In genomic region chrX:154136627-154137161, GRCh38 we compare ENCODE assay signal across 9 cellular contexts. TPM values are rescaled to one million over a fixed set of nuclear protein-coding genes. Genes with fewer than 3 reads are reported as not detected.
A peak's percentile ranks its signal among the peaks of the same experiment; 100 is the strongest.
DNase-seq lines count a peak whose midpoint lies in the region; ATAC-seq and TF ChIP-seq lines count a peak whose summit lies in the region.
"Had no signal": no experiment of that assay in that cellular context is flagged by ENCODE, and none has a peak within 500 bp of the region (broad histone marks: within the 10 kb centered on the region; RNA-seq: fewer than 3 reads in every experiment).

No MANE protein-coding gene starts in this region.

- TF ChIP-seq CTCF in HFFc6 (IDR thresholded peaks at IDR 0.05), result peak; percentile 79
- peak; percentile 56 to 87 (median 70) for TF ChIP-seq CTCF in gastroesophageal sphincter (IDR thresholded peaks at IDR 0.05)
- peak; percentile 65 for TF ChIP-seq CTCF in parathyroid adenoma (IDR thresholded peaks at IDR 0.05)

- peak; percentile 58 for DNase-seq in CD1c-positive myeloid dendritic cell (ENCODE audit: extremely low spot score)
- DNase-seq in HFFc6, result no peak
- peak; percentile 49 for DNase-seq in activated T-helper 2 cell treated with anti-CD3 and anti-CD28 coated beads, Interferon-gamma antibody, Interleukin-2, Interleukin-4, amounts not matched to agents 10 μg/mL and 5 μg/mL and 100 μg/mL, durations not matched to agents 14 hours and 24 hours and 36 hours (ENCODE audit: low spot score)

- peak overlapping the region; percentile 41 to 43 for H3K4me3 ChIP-seq in gastroesophageal sphincter
- peak overlapping the region; percentile 11 for H3K4me3 ChIP-seq in parathyroid adenoma (ENCODE audit: low read depth, low read length)
- peak overlapping the region; percentile 43 for H3K4me3 ChIP-seq in thymus (ENCODE audit: low read length)

- no peaks in the 10 kb centered on the region for H3K79me2 ChIP-seq in parathyroid adenoma

- no peak overlapping the region for H3K27ac Mint-ChIP-seq in HFFc6
- H3K27ac Mint-ChIP-seq in activated T-helper 2 cell treated with anti-CD3 and anti-CD28 coated beads, Interferon-gamma antibody, Interleukin-2, Interleukin-4, amounts not matched to agents 10 μg/mL and 5 μg/mL and 100 μg/mL, durations not matched to agents 14 hours and 24 hours and 36 hours, result peak overlapping the region; percentile 60

- 6 to 52% methylated on average over 3 to 7 of the region's 44 CpGs for WGBS in gastroesophageal sphincter (ENCODE audit: low coverage in 1 of 2), 2 donors
- under 1% methylated on average over 43 of the region's 44 CpGs for WGBS in thymus

- peaks cover 24% of the 10 kb centered on the region for H3K27me3 Mint-ChIP-seq in HFFc6 (ENCODE audit: insufficient read depth)
- H3K27me3 Mint-ChIP-seq in activated T-helper 2 cell treated with anti-CD3 and anti-CD28 coated beads, Interferon-gamma antibody, Interleukin-2, Interleukin-4, amounts not matched to agents 10 μg/mL and 5 μg/mL and 100 μg/mL, durations not matched to agents 14 hours and 24 hours and 36 hours (ENCODE audit: low read depth), result peaks cover 7% of the 10 kb centered on the region

- peak overlapping the region in 2 of 4 donors; percentile 58 to 69 for H3K27ac ChIP-seq in gastroesophageal sphincter
- peak overlapping the region; percentile 32 for H3K27ac ChIP-seq in parathyroid adenoma
- H3K27ac ChIP-seq in thymus (ENCODE audit: low read depth), result peak overlapping the region; percentile 18

- ATAC-seq in gastroesophageal sphincter, result peak; percentile 81
- ATAC-seq in GM21367 (IDR thresholded peaks at IDR 0.05; ENCODE audit: unreplicated experiment), result no peak

- TF ChIP-seq EP300 in gastroesophageal sphincter (IDR thresholded peaks at IDR 0.05), result no peak

- no peaks in the 10 kb centered on the region for H3K4me1 Mint-ChIP-seq in HFFc6 (ENCODE audit: low read depth)
- H3K4me1 Mint-ChIP-seq in activated T-helper 2 cell treated with anti-CD3 and anti-CD28 coated beads, Interferon-gamma antibody, Interleukin-2, Interleukin-4, amounts not matched to agents 10 μg/mL and 5 μg/mL and 100 μg/mL, durations not matched to agents 14 hours and 24 hours and 36 hours (ENCODE audit: low read depth), result peaks cover 11% of the 10 kb centered on the region

- peak overlapping the region; percentile 57 for H3K4me2 ChIP-seq in parathyroid adenoma (ENCODE audit: low read length)

- H3K9me3 ChIP-seq in gastroesophageal sphincter, result no peaks in the 10 kb centered on the region
- no peaks in the 10 kb centered on the region for H3K9me3 ChIP-seq in parathyroid adenoma (ENCODE audit: control insufficient read depth, low read length)
- no peaks in the 10 kb centered on the region for H3K9me3 ChIP-seq in thymus (ENCODE audit: control insufficient read depth)

- H3K36me3 ChIP-seq in gastroesophageal sphincter, result no peaks in the 10 kb centered on the region
- H3K36me3 ChIP-seq in parathyroid adenoma (ENCODE audit: control insufficient read depth, insufficient read depth, low read length), result no peaks in the 10 kb centered on the region
- no peaks in the 10 kb centered on the region for H3K36me3 ChIP-seq in thymus (ENCODE audit: control insufficient read depth, insufficient read depth)

- H2AFZ ChIP-seq in parathyroid adenoma, result peak overlapping the region; percentile 87

- no peaks in the 10 kb centered on the region for H3K27me3 ChIP-seq in gastroesophageal sphincter
- H3K27me3 ChIP-seq in parathyroid adenoma (ENCODE audit: control insufficient read depth, insufficient read depth, low read length), result no peaks in the 10 kb centered on the region
- no peaks in the 10 kb centered on the region for H3K27me3 ChIP-seq in thymus (ENCODE audit: control insufficient read depth, insufficient read depth)

- no peak for TF ChIP-seq POLR2A in gastroesophageal sphincter (IDR thresholded peaks at IDR 0.05)

- peaks cover 0 to 8% (median 0%) of the 10 kb centered on the region in 3 donors for H3K4me1 ChIP-seq in gastroesophageal sphincter
- no peaks in the 10 kb centered on the region for H3K4me1 ChIP-seq in parathyroid adenoma
- H3K4me1 ChIP-seq in thymus (ENCODE audit: control insufficient read depth, insufficient read depth, low read length), result no peaks in the 10 kb centered on the region

- peak overlapping the region; percentile 82 for H3K4me3 Mint-ChIP-seq in HFFc6
- H3K4me3 Mint-ChIP-seq in activated T-helper 2 cell treated with anti-CD3 and anti-CD28 coated beads, Interferon-gamma antibody, Interleukin-2, Interleukin-4, amounts not matched to agents 10 μg/mL and 5 μg/mL and 100 μg/mL, durations not matched to agents 14 hours and 24 hours and 36 hours (ENCODE audit: low read depth), result peak overlapping the region; percentile 67

- no peaks in the 10 kb centered on the region for H3K9me3 Mint-ChIP-seq in HFFc6
- H3K9me3 Mint-ChIP-seq in activated T-helper 2 cell treated with anti-CD3 and anti-CD28 coated beads, Interferon-gamma antibody, Interleukin-2, Interleukin-4, amounts not matched to agents 10 μg/mL and 5 μg/mL and 100 μg/mL, durations not matched to agents 14 hours and 24 hours and 36 hours, result no peaks in the 10 kb centered on the region

- H3K36me3 Mint-ChIP-seq in HFFc6 (ENCODE audit: low read depth), result no peaks in the 10 kb centered on the region
- H3K36me3 Mint-ChIP-seq in activated T-helper 2 cell treated with anti-CD3 and anti-CD28 coated beads, Interferon-gamma antibody, Interleukin-2, Interleukin-4, amounts not matched to agents 10 μg/mL and 5 μg/mL and 100 μg/mL, durations not matched to agents 14 hours and 24 hours and 36 hours (ENCODE audit: low read depth), result no peaks in the 10 kb centered on the region

- intact Hi-C loops in activated T-helper 2 cell treated with anti-CD3 and anti-CD28 coated beads, Interferon-gamma antibody, Interleukin-2, Interleukin-4, amounts not matched to agents 10 μg/mL and 5 μg/mL and 100 μg/mL, durations not matched to agents 14 hours and 24 hours and 36 hours (cut with micrococcal nuclease), result no loop called here

- H3K9ac ChIP-seq in parathyroid adenoma, result no peak overlapping the region

TF ChIP-seq in PFSK-1, 5 proteins besides CTCF, POLR2A, EP300 and RAD21:
- TF ChIP-seq POLR2AphosphoS5 (IDR thresholded peaks at IDR 0.05; ENCODE audit: low read depth, low read length) (no peak), SIN3A (IDR thresholded peaks at IDR 0.05; ENCODE audit: borderline replicate concordance, insufficient read depth, low read length) (no peak), FOXP2 (optimal IDR thresholded peaks at IDR 0.05; ENCODE audit: borderline replicate concordance, extremely low read depth, extremely low read length, insufficient read depth) (peak; percentile 38), TAF1 (IDR thresholded peaks at IDR 0.05; ENCODE audit: borderline replicate concordance, insufficient read depth, low read length) (no peak), REST (IDR thresholded peaks at IDR 0.05; ENCODE audit: insufficient read depth in 1 of 2, low read depth in 2 of 2, low read length in 2 of 2) (no peak)

RNA-seq across cellular contexts. Expression of gene OPN1LW, which starts 7.3 kb away (rescaled TPM):
- total RNA-seq in HFFc6 (2021; fragmentation: NEBNext Ultra II Directional; extraction: Animal tissue kit (Norgen Biotek cat#: 25700)), result not detected
- polyA plus RNA-seq in PFSK-1 (2012; ENCODE audit: insufficient read length, low read depth), result not detected
- not detected in 2 replicates for total RNA-seq in activated T-helper 2 cell treated with anti-CD3 and anti-CD28 coated beads, Interferon-gamma antibody, Interleukin-2, Interleukin-4, amounts not matched to agents 10 μg/mL and 5 μg/mL and 100 μg/mL, durations not matched to agents 14 hours and 24 hours and 36 hours
- total RNA-seq in gastroesophageal sphincter, result not detected
- not detected for polyA plus RNA-seq in thymus
- total RNA-seq: T-helper 2 cell treated with Interferon-gamma antibody and Interleukin-4, amounts not matched to agents 100 ng/mL and 5 ng/mL, for 36 hours had no signal

RNA-seq across cellular contexts. Expression of gene MECP2, which starts 39.2 kb away (rescaled TPM):
- 10 to 100 TPM; 28.8 to 35.8 (median 31.9) TPM for total RNA-seq in HFFc6 (2021; fragmentation: NEBNext Ultra II Directional; extraction: Animal tissue kit (Norgen Biotek cat#: 25700))
- polyA plus RNA-seq in PFSK-1 (2012; ENCODE audit: insufficient read length, low read depth), result 32.2 TPM
- total RNA-seq in activated T-helper 2 cell treated with anti-CD3 and anti-CD28 coated beads, Interferon-gamma antibody, Interleukin-2, Interleukin-4, amounts not matched to agents 10 μg/mL and 5 μg/mL and 100 μg/mL, durations not matched to agents 14 hours and 24 hours and 36 hours, result 58.2 and 58.4 TPM in 2 replicates
- total RNA-seq in gastroesophageal sphincter, result 10 to 100 TPM; 65.1 to 87.8 (median 82.5) TPM
- polyA plus RNA-seq in thymus, result 24.6 TPM

RNA-seq across cellular contexts. Expression of gene OPN1MW, which starts 45.7 kb away (rescaled TPM):
- total RNA-seq in HFFc6 (2021; fragmentation: NEBNext Ultra II Directional; extraction: Animal tissue kit (Norgen Biotek cat#: 25700)), result not detected
- polyA plus RNA-seq in PFSK-1 (2012; ENCODE audit: insufficient read length, low read depth), result not detected
- not detected in 2 replicates for total RNA-seq in activated T-helper 2 cell treated with anti-CD3 and anti-CD28 coated beads, Interferon-gamma antibody, Interleukin-2, Interleukin-4, amounts not matched to agents 10 μg/mL and 5 μg/mL and 100 μg/mL, durations not matched to agents 14 hours and 24 hours and 36 hours
- total RNA-seq in gastroesophageal sphincter, result not detected
- polyA plus RNA-seq in thymus, result 0.02 TPM
- total RNA-seq: T-helper 2 cell treated with Interferon-gamma antibody and Interleukin-4, amounts not matched to agents 100 ng/mL and 5 ng/mL, for 36 hours had no signal
